ENCODE assay signal across 19 cellular contexts in the genomic region with DNA sequence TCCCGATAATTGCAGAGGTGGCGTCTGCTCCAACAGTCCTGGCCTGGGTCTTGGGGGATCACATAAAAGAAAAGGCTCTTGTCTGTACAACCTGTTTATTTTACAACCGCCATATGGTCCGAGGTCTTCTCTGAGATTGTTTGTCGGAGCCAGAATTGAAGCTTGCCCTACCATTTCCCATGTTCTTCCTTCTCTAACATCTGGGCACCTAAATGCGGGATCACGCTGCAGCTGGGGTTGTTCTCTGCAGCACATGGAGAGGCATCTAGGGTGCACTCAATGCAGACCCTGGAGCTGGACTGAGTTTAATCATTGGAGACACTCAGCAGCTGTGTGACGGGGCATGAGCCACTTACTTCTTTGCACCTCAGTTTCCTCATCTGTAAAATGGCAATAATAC.
DNase-seq lines count a peak whose midpoint lies in the region; ATAC-seq, FAIRE-seq and TF ChIP-seq lines count a peak whose summit lies in the region.
"Had no signal": no experiment of that assay in that cellular context is flagged by ENCODE, and none has a peak within 500 bp of the region (broad histone marks: within the 10 kb centered on the region; RNA-seq: fewer than 3 reads in every experiment).

No MANE protein-coding gene starts in this region.

- no peak for DNase-seq in HepG2 (ENCODE audit: low spot score)
- DNase-seq in right lobe of liver = no peak
- peak; percentile 31 for DNase-seq in NCI-H69 (lab: John Stamatoyannopoulos, UW)
- peak; percentile 18 for DNase-seq in endodermal cell
- no peak for DNase-seq in epidermal melanocyte (ENCODE audit: insufficient read length, low spot score)
- DNase-seq in uterus = no peak
- DNase-seq: ACHN; CD4-positive, alpha-beta memory T cell; DND-41; GDM1; HCEC 1CT; HFFc6; IMR-90 had no signal

- H4K20me1 ChIP-seq in HepG2 (ENCODE audit: insufficient read depth, low read length) = no peaks in the 10 kb centered on the region

- H3K4me3 ChIP-seq in HepG2 (replicated peaks in 1 of 3; ENCODE audit: insufficient read depth in 1 of 3, low read depth in 2 of 3, low read length in 3 of 3) (no peak overlapping the region), right lobe of liver (no peak overlapping the region), endodermal cell (ENCODE audit: low read length) (no peak overlapping the region), uterus (no peak overlapping the region)

- H3K9ac ChIP-seq in HepG2 (ENCODE audit: insufficient read depth, low read depth, low read length) (no peak overlapping the region), endodermal cell (ENCODE audit: extremely low read depth, low read length, poor library complexity, severe bottlenecking) (no peak overlapping the region)

- no peak overlapping the region for H3K4me2 ChIP-seq in HepG2 (ENCODE audit: low read depth, low read length)

- H3K9me3 Mint-ChIP-seq in endodermal cell = peaks cover 19% of the 10 kb centered on the region

- H3K27ac ChIP-seq in HepG2 (ENCODE audit: extremely low read length, insufficient read depth, low read length) (no peak overlapping the region), right lobe of liver (no peak overlapping the region), endodermal cell (ENCODE audit: low read depth, low read length) (no peak overlapping the region), uterus (no peak overlapping the region)
- H3K27ac ChIP-seq: C4-2B had no signal

- H3K27me3 ChIP-seq in HepG2 (ENCODE audit: control insufficient read depth in 1 of 2, insufficient read depth in 2 of 2, low read length in 2 of 2) (peaks cover 0 to 11% of the 10 kb centered on the region in 2 experiments; a peak in 1 of 5 replicates), right lobe of liver (no peaks in the 10 kb centered on the region), endodermal cell (ENCODE audit: control insufficient read depth, insufficient read depth, low read length, poor library complexity, severe bottlenecking) (no peaks in the 10 kb centered on the region), uterus (no peaks in the 10 kb centered on the region)

- TF ChIP-seq EP300 in HepG2 (IDR thresholded peaks at IDR 0.05; ENCODE audit: low read depth in 2 of 2, low read length in 2 of 2) (no peak), HepG2 (CRISPR knock-in tag; IDR thresholded peaks at IDR 0.05; ENCODE audit: borderline replicate concordance) (no peak)

- POLR2A ChIA-PET in HepG2 (lab: Yijun Ruan, JAX) = no interaction called here

- no peaks in the 10 kb centered on the region for H3K36me3 Mint-ChIP-seq in endodermal cell (ENCODE audit: low read depth)
- H3K36me3 Mint-ChIP-seq: CD4-positive, alpha-beta memory T cell had no signal

- no peak for TF ChIP-seq RAD21 in HepG2 (CRISPR knock-in tag; IDR thresholded peaks at IDR 0.05)

- H3K4me3 Mint-ChIP-seq in endodermal cell = no peak overlapping the region
- H3K4me3 Mint-ChIP-seq: B cell; CD4-positive, alpha-beta memory T cell; HFFc6 had no signal

- WGBS in HepG2 (ENCODE audit: low lambda C conversion rate) = 48% methylated on average over 7 of the region's 8 CpGs
- WGBS in right lobe of liver (ENCODE audit: insufficient coverage, low coverage, low lambda C conversion rate, missing lambda C conversion rate) = 91% methylated on average over 7 of the region's 8 CpGs
- 96 to 98% methylated on average over 7 to 8 of the region's 8 CpGs for WGBS in endodermal cell (ENCODE audit: insufficient coverage in 1 of 2, insufficient read length in 1 of 2), 2 experiments

- FAIRE-seq in HepG2 (lab: Jason Lieb, UNC) = no peak
- FAIRE-seq: GM12892, GM19239, H1 had no signal

- H3K79me2 ChIP-seq in HepG2 (ENCODE audit: insufficient read depth, low read length) = no peaks in the 10 kb centered on the region

- ATAC-seq in HepG2 (no peak), right lobe of liver (no peak), GM21717 (IDR thresholded peaks at IDR 0.05; ENCODE audit: unreplicated experiment) (no peak)

- TF ChIP-seq CTCF in HepG2 (CRISPR knock-in tag; IDR thresholded peaks at IDR 0.05) (no peak), right lobe of liver (IDR thresholded peaks at IDR 0.05) (no peak), endodermal cell (conservative IDR thresholded peaks at IDR 0.05) (no peak), uterus (IDR thresholded peaks at IDR 0.05) (no peak)

- peaks cover 12% of the 10 kb centered on the region for H3K27me3 Mint-ChIP-seq in endodermal cell (ENCODE audit: insufficient read depth)

- H3K36me3 ChIP-seq in HepG2 (replicated peaks in 1 of 2; ENCODE audit: control insufficient read depth in 1 of 2, insufficient read depth in 2 of 2, low read length in 2 of 2) = no peaks in the 10 kb centered on the region
- H3K36me3 ChIP-seq in right lobe of liver = no peaks in the 10 kb centered on the region
- H3K36me3 ChIP-seq in endodermal cell (ENCODE audit: control insufficient read depth, insufficient read depth, low read length) = no peaks in the 10 kb centered on the region
- H3K36me3 ChIP-seq in uterus = no peaks in the 10 kb centered on the region

- in situ Hi-C loops in HepG2 (cut with HindIII; ENCODE audit: extremely low pct_ligation_motif_present, low pct_unique_long_range_greater_than_20kb) = no loop called here

- H3K27ac Mint-ChIP-seq in endodermal cell = no peak overlapping the region
- H3K27ac Mint-ChIP-seq: B cell; CD4-positive, alpha-beta memory T cell; HFFc6 had no signal

- TF ChIP-seq POLR2A in HepG2 (IDR thresholded peaks at IDR 0.05; ENCODE audit: insufficient read depth in 1 of 2, low read depth in 2 of 2, low read length in 2 of 2) (no peak), right lobe of liver (IDR thresholded peaks at IDR 0.05) (no peak), uterus (IDR thresholded peaks at IDR 0.05) (no peak)

- H3K4me1 ChIP-seq in HepG2 (ENCODE audit: insufficient read depth, low read length) (no peaks in the 10 kb centered on the region), right lobe of liver (no peaks in the 10 kb centered on the region), endodermal cell (ENCODE audit: control insufficient read depth, insufficient read depth, low read length) (no peaks in the 10 kb centered on the region), uterus (no peaks in the 10 kb centered on the region)

- CTCF ChIA-PET in HepG2 (lab: Yijun Ruan, JAX; ENCODE audit: low intra/inter-chr PET ratio, low total read pairs) = no interaction called here

- intact Hi-C loops in HepG2 (cut with micrococcal nuclease; ENCODE audit: unreplicated experiment) (no loop called here), right lobe of liver (cut with DNase I) (no loop called here), uterus (cut with DNase I; ENCODE audit: low total_unique reads) (no loop called here)

- H2AFZ ChIP-seq in HepG2 (ENCODE audit: low read length) = no peak overlapping the region

- H3K4me1 Mint-ChIP-seq in endodermal cell = no peaks in the 10 kb centered on the region
- H3K4me1 Mint-ChIP-seq: B cell had no signal

- no peaks in the 10 kb centered on the region for H3K9me3 ChIP-seq in HepG2 (ENCODE audit: low read length)
- no peaks in the 10 kb centered on the region for H3K9me3 ChIP-seq in right lobe of liver
- H3K9me3 ChIP-seq in endodermal cell (ENCODE audit: control insufficient read depth, low read length) = peaks cover 14% of the 10 kb centered on the region
- no peaks in the 10 kb centered on the region for H3K9me3 ChIP-seq in uterus

- no TSS peak for BruUV-seq in HepG2 (replicated peaks; lab: Mats Ljungman, UMichigan)

TF ChIP-seq in HepG2, 621 proteins besides CTCF, POLR2A, EP300 and RAD21:
- TF ChIP-seq PRPF4 (IDR thresholded peaks at IDR 0.05; ENCODE audit: low read depth, low read length, poor library complexity, severe bottlenecking) = no peak
- no peak for TF ChIP-seq ZNF230 (CRISPR knock-in tag; IDR thresholded peaks at IDR 0.05)
- TF ChIP-seq ARID2 (CRISPR knock-in tag; IDR thresholded peaks at IDR 0.05; ENCODE audit: borderline replicate concordance) = no peak
- 0 out of 2 replicates have a peak, but pooled peaks have one; percentile 9 for TF ChIP-seq ZNF629 (CRISPR knock-in tag; conservative IDR thresholded peaks at IDR 0.05)
- no peak for TF ChIP-seq DNMT1 (CRISPR knock-in tag; IDR thresholded peaks at IDR 0.05)
- TF ChIP-seq KAT7 (CRISPR knock-in tag; IDR thresholded peaks at IDR 0.05; ENCODE audit: borderline replicate concordance) = no peak
- TF ChIP-seq ZNF207 (IDR thresholded peaks at IDR 0.05; ENCODE audit: borderline replicate concordance) = no peak

Comparison
In these comparisons a context has a peak if more than half of its experiments do, and no peak if none do; other contexts are left out.
1. DNase-seq: peak in NCI-H69 (single experiment) and endodermal cell (single experiment); none in HepG2 (single experiment), right lobe of liver (0 of 3), epidermal melanocyte (single experiment) and uterus (0 of 2).